9 cellular contexts compared by ENCODE assay signal in the genomic region with DNA sequence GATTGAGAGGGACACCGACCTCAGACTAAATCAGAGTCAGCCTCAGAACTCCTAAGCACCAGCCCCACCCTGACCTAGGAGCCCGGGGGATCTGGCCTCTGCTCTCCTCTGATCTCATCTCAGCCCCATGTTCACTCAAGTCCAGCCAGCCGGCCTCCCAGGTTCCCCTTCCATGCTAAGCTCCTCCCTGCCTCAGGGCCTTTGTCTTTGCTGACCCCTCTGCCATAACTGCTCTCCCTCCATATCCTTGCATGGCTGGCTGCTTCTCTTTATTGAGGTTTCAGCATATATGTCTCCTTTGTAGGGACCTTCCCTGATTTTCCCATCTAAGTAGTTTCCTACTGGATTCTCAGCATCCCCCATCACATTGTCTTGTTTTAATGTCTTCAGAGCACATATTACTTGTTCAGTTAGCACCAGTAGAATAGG. TPM values are rescaled to one million over a fixed set of nuclear protein-coding genes. Genes with fewer than 3 reads are reported as not detected.
DNase-seq lines count a peak whose midpoint lies in the region; ATAC-seq, FAIRE-seq and TF ChIP-seq lines count a peak whose summit lies in the region.
"Had no signal": no experiment of that assay in that cellular context is flagged by ENCODE, and none has a peak within 500 bp of the region (broad histone marks: within the 10 kb centered on the region; RNA-seq: fewer than 3 reads in every experiment).

No MANE protein-coding gene starts in this region.

- peak overlapping the region; percentile 62 for H3K27ac Mint-ChIP-seq in activated naive CD4-positive, alpha-beta T cell treated with anti-CD3 and anti-CD28 coated beads, Interleukin-2, amount 50 U/mL, for 24 hours
- H3K27ac Mint-ChIP-seq in activated naive CD4-positive, alpha-beta T cell treated with anti-CD3 and anti-CD28 coated beads, Interleukin-2, amount 50 U/mL, for 72 hours = peak overlapping the region in 1 of 2 donors; percentile 83
- H3K27ac Mint-ChIP-seq in astrocyte (ENCODE audit: unreplicated experiment) = peak overlapping the region; percentile 94

- ATAC-seq in activated naive CD4-positive, alpha-beta T cell treated with anti-CD3 and anti-CD28 coated beads, Interleukin-2, amount 50 U/mL, for 72 hours = no peak

- no peaks in the 10 kb centered on the region for H3K36me3 Mint-ChIP-seq in activated naive CD4-positive, alpha-beta T cell treated with anti-CD3 and anti-CD28 coated beads, Interleukin-2, amount 50 U/mL, for 24 hours
- no peaks in the 10 kb centered on the region for H3K36me3 Mint-ChIP-seq in activated naive CD4-positive, alpha-beta T cell treated with anti-CD3 and anti-CD28 coated beads, Interleukin-2, amount 50 U/mL, for 72 hours
- H3K36me3 Mint-ChIP-seq in astrocyte (ENCODE audit: low read depth, unreplicated experiment) = peaks cover 4% of the 10 kb centered on the region

- H4K20me1 ChIP-seq in astrocyte (ENCODE audit: insufficient read depth, low read length) = no peaks in the 10 kb centered on the region

- peak overlapping the region; percentile 84 for H3K4me2 ChIP-seq in astrocyte (ENCODE audit: low read length)

- peak overlapping the region; percentile 81 for H3K4me3 Mint-ChIP-seq in activated naive CD4-positive, alpha-beta T cell treated with anti-CD3 and anti-CD28 coated beads, Interleukin-2, amount 50 U/mL, for 24 hours
- peak overlapping the region; percentile 57 for H3K4me3 Mint-ChIP-seq in astrocyte (ENCODE audit: unreplicated experiment)

- H3K27me3 ChIP-seq in astrocyte (ENCODE audit: insufficient read depth, low read length) (peaks cover 15% of the 10 kb centered on the region), mucosa of rectum (ENCODE audit: control insufficient read depth in 2 of 2, insufficient read depth in 2 of 2, low read length in 2 of 2) (no peaks in the 10 kb centered on the region)

- no peaks in the 10 kb centered on the region for H3K79me2 ChIP-seq in astrocyte (ENCODE audit: insufficient read depth, low read length)

- H3K4me3 ChIP-seq in astrocyte (ENCODE audit: insufficient read depth, low read depth, low read length) (no peak overlapping the region), mucosa of rectum (ENCODE audit: low read length in 2 of 2) (peak overlapping the region; percentile 68 to 79), urinary bladder (ENCODE audit: low read depth, low read length) (peak overlapping the region; percentile 48)

- peaks cover 4% of the 10 kb centered on the region for H3K4me1 ChIP-seq in astrocyte (ENCODE audit: insufficient read depth, low read length)
- peaks cover 0 to 6% of the 10 kb centered on the region in 2 donors for H3K4me1 ChIP-seq in mucosa of rectum (ENCODE audit: control insufficient read depth in 2 of 2, insufficient read depth in 2 of 2, low read length in 2 of 2)
- no peaks in the 10 kb centered on the region for H3K4me1 ChIP-seq in urinary bladder (ENCODE audit: insufficient read depth)

- H3K9me3 ChIP-seq in astrocyte (ENCODE audit: insufficient read depth, low read depth, low read length) = no peaks in the 10 kb centered on the region
- H3K9me3 ChIP-seq in mucosa of rectum (ENCODE audit: control insufficient read depth in 2 of 2, low read length in 2 of 2) = no peaks in the 10 kb centered on the region

- H3K27ac ChIP-seq in astrocyte (ENCODE audit: low read depth, low read length) (no peak overlapping the region), mucosa of rectum (ENCODE audit: low read depth in 2 of 2, low read length in 2 of 2) (peak overlapping the region; percentile 71 to 82), urinary bladder (ENCODE audit: low read depth) (peak overlapping the region; percentile 54)

- H3K27me3 Mint-ChIP-seq in activated naive CD4-positive, alpha-beta T cell treated with anti-CD3 and anti-CD28 coated beads, Interleukin-2, amount 50 U/mL, for 24 hours = no peaks in the 10 kb centered on the region
- peaks cover 39% of the 10 kb centered on the region for H3K27me3 Mint-ChIP-seq in astrocyte (ENCODE audit: low read depth, unreplicated experiment)

- H3K9me3 Mint-ChIP-seq in activated naive CD4-positive, alpha-beta T cell treated with anti-CD3 and anti-CD28 coated beads, Interleukin-2, amount 50 U/mL, for 24 hours = no peaks in the 10 kb centered on the region
- no peaks in the 10 kb centered on the region for H3K9me3 Mint-ChIP-seq in activated naive CD4-positive, alpha-beta T cell treated with anti-CD3 and anti-CD28 coated beads, Interleukin-2, amount 50 U/mL, for 72 hours
- H3K9me3 Mint-ChIP-seq in astrocyte (ENCODE audit: unreplicated experiment) = peaks cover 2% of the 10 kb centered on the region

- H3K36me3 ChIP-seq in astrocyte (ENCODE audit: insufficient read depth, low read length) (no peaks in the 10 kb centered on the region), mucosa of rectum (ENCODE audit: control insufficient read depth in 2 of 2, insufficient read depth in 2 of 2, low read length in 2 of 2) (no peaks in the 10 kb centered on the region), urinary bladder (ENCODE audit: insufficient read depth) (no peaks in the 10 kb centered on the region)

- TF ChIP-seq CTCF in astrocyte (IDR thresholded peaks at IDR 0.05; ENCODE audit: insufficient read depth, low read depth, low read length) = no peak

- H3K4me1 Mint-ChIP-seq in activated naive CD4-positive, alpha-beta T cell treated with anti-CD3 and anti-CD28 coated beads, Interleukin-2, amount 50 U/mL, for 24 hours = peaks cover 35% of the 10 kb centered on the region
- H3K4me1 Mint-ChIP-seq in astrocyte (ENCODE audit: low read depth, unreplicated experiment) = peaks cover 15% of the 10 kb centered on the region

- H3K9ac ChIP-seq in astrocyte (ENCODE audit: low read length) (no peak overlapping the region), mucosa of rectum (ENCODE audit: low read depth in 1 of 2, low read length in 2 of 2) (peak overlapping the region; percentile 61 to 68)

- FAIRE-seq in astrocyte (lab: Jason Lieb, UNC) = no peak

- DNase-seq in activated naive CD4-positive, alpha-beta T cell treated with anti-CD3 and anti-CD28 coated beads, Interleukin-2, amount 50 U/mL, for 72 hours (ENCODE audit: low spot score in 2 of 2) = no peak
- no peak for DNase-seq in astrocyte (ENCODE audit: low read depth)
- DNase-seq in NCI-H1092 (lab: John Stamatoyannopoulos, UW) = no peak
- DNase-seq in HuH-7.5 (ENCODE audit: low spot score) = no peak
- DNase-seq in stimulated activated CD4-positive, alpha-beta T cell treated with anti-CD3 and anti-CD28 coated beads, Interleukin-2, amount 100 ng/mL, for 24 hours = no peak
- DNase-seq: NCI-H526 had no signal

- 44% methylated on average over 3 of the region's 3 CpGs for WGBS in urinary bladder

- H2AFZ ChIP-seq in astrocyte (ENCODE audit: low read depth, low read length) = peak overlapping the region; percentile 10

RNA-seq across cellular contexts. Expression of a gene that starts 0.8 kb away (rescaled TPM):
- 1 to 10 TPM; 5.9 to 9.0 TPM for total RNA-seq in activated naive CD4-positive, alpha-beta T cell treated with anti-CD3 and anti-CD28 coated beads, Interleukin-2, amount 50 U/mL, for 72 hours
- total RNA-seq in astrocyte (66.3 and 87.8 TPM in 2 replicates), urinary bladder (12.7 TPM)
- 34.7 TPM for polyA plus RNA-seq in urinary bladder

RNA-seq across cellular contexts. Expression of a gene that starts 18.7 kb away (rescaled TPM):
- total RNA-seq in activated naive CD4-positive, alpha-beta T cell treated with anti-CD3 and anti-CD28 coated beads, Interleukin-2, amount 50 U/mL, for 72 hours = 100 to 1,000 TPM; 227 to 339 TPM
- total RNA-seq in astrocyte = 0.39 and 0.58 TPM in 2 replicates
- total RNA-seq in urinary bladder = 0.95 TPM
- 0.61 TPM for polyA plus RNA-seq in urinary bladder

RNA-seq across cellular contexts. Expression of a gene that starts 28.5 kb away (rescaled TPM):
- total RNA-seq in activated naive CD4-positive, alpha-beta T cell treated with anti-CD3 and anti-CD28 coated beads, Interleukin-2, amount 50 U/mL, for 72 hours = 1 to 10 TPM in 1 of 2 donors, under 1 TPM in 1; 0.71 to 1.4 TPM
- total RNA-seq in astrocyte (117 TPM in 2 replicates), urinary bladder (14.0 TPM)
- 7.5 TPM for polyA plus RNA-seq in urinary bladder

RNA-seq across cellular contexts. Expression of a gene that starts 38.8 kb away (rescaled TPM):
- 10 to 100 TPM; 31.9 to 95.1 TPM for total RNA-seq in activated naive CD4-positive, alpha-beta T cell treated with anti-CD3 and anti-CD28 coated beads, Interleukin-2, amount 50 U/mL, for 72 hours
- total RNA-seq in astrocyte (72.8 and 72.9 TPM in 2 replicates), urinary bladder (32.9 TPM)
- polyA plus RNA-seq in urinary bladder = 183 TPM

RNA-seq across cellular contexts. Expression of a gene that starts 46.4 kb away (rescaled TPM):
- total RNA-seq in activated naive CD4-positive, alpha-beta T cell treated with anti-CD3 and anti-CD28 coated beads, Interleukin-2, amount 50 U/mL, for 72 hours = 100 to 1,000 TPM in 1 of 2 donors, 10 to 100 TPM in 1; 71.0 to 149 TPM
- total RNA-seq in astrocyte (58.4 and 61.9 TPM in 2 replicates), urinary bladder (31.2 TPM)
- polyA plus RNA-seq in urinary bladder = 83.0 TPM

Comparison
In these comparisons a context has a peak if more than half of its experiments do, and no peak if none do; other contexts are left out.
1. RNA of a gene that starts 18.7 kb away (total RNA-seq): 227 to 339 TPM in activated naive CD4-positive, alpha-beta T cell treated with anti-CD3 and anti-CD28 coated beads, Interleukin-2, amount 50 U/mL, for 72 hours; 0.95 TPM in urinary bladder (single experiment) and 0.39 to 0.58 TPM in astrocyte; every median in the first group is over 100 times any median in the second.